Comparison of ENCODE assay signal across 1 cellular context in genomic region chr20:1503564-1504227, GRCh38.
TF ChIP-seq lines count a peak whose summit lies in the region.

No MANE protein-coding gene starts in this region.

TF ChIP-seq in HepG2, 621 proteins besides CTCF, POLR2A, EP300 and RAD21 (continued from another document and continues in another):
- TF ChIP-seq ZNF766 (CRISPR knock-in tag; IDR thresholded peaks at IDR 0.05; ENCODE audit: borderline replicate concordance) (no peak), PCBP2 (optimal IDR thresholded peaks at IDR 0.05; ENCODE audit: low read depth, low read length, poor library complexity, severe bottlenecking) (no peak), RFXANK (CRISPR knock-in tag; IDR thresholded peaks at IDR 0.05) (no peak), ZMYM4 (CRISPR knock-in tag; IDR thresholded peaks at IDR 0.05) (peak; percentile 53), ZNF280B (CRISPR knock-in tag; IDR thresholded peaks at IDR 0.05; ENCODE audit: borderline replicate concordance) (no peak), DMAP1 (CRISPR knock-in tag; IDR thresholded peaks at IDR 0.05) (peak; percentile 55; the same call in 1 of the 2 replicates), ZNF446 (CRISPR knock-in tag; IDR thresholded peaks at IDR 0.05) (no peak), CEBPZ (IDR thresholded peaks at IDR 0.05; ENCODE audit: low read length) (no peak), ZNF331 (CRISPR knock-in tag; IDR thresholded peaks at IDR 0.05) (peak; percentile 88), ATF4 (CRISPR knock-in tag; IDR thresholded peaks at IDR 0.05) (no peak), CREB3 (CRISPR knock-in tag; IDR thresholded peaks at IDR 0.05) (no peak), TERF1 (CRISPR knock-in tag; IDR thresholded peaks at IDR 0.05) (no peak), ZFP36 (IDR thresholded peaks at IDR 0.05; ENCODE audit: borderline replicate concordance, low read depth, low read length, partially characterized antibody) (peak; percentile 57), ZMAT3 (CRISPR knock-in tag; conservative IDR thresholded peaks at IDR 0.05) (no peak), ZSCAN31 (CRISPR knock-in tag; IDR thresholded peaks at IDR 0.05; ENCODE audit: low read depth) (no peak), ZNF576 (CRISPR knock-in tag; IDR thresholded peaks at IDR 0.05) (no peak), ZNF878 (CRISPR knock-in tag; IDR thresholded peaks at IDR 0.05) (no peak), ATRX (CRISPR knock-in tag; IDR thresholded peaks at IDR 0.05; ENCODE audit: borderline replicate concordance) (no peak), ZNF660 (CRISPR knock-in tag; IDR thresholded peaks at IDR 0.05; ENCODE audit: borderline replicate concordance, low read depth) (no peak), GABPA (IDR thresholded peaks at IDR 0.05; ENCODE audit: low read depth, low read length) (no peak), GABPA (CRISPR knock-in tag; IDR thresholded peaks at IDR 0.05; ENCODE audit: low read depth) (peak; percentile 67), NCOA2 (CRISPR knock-in tag; IDR thresholded peaks at IDR 0.05) (peak; percentile 59; the same call in 1 of the 2 replicates), ZSCAN22 (CRISPR knock-in tag; IDR thresholded peaks at IDR 0.05) (no peak), KLF13 (CRISPR knock-in tag; IDR thresholded peaks at IDR 0.05) (no peak), PLRG1 (conservative IDR thresholded peaks at IDR 0.05) (no peak), RARA (CRISPR knock-in tag; IDR thresholded peaks at IDR 0.05) (peak; percentile 29; the same call in 1 of the 2 replicates), ZNF260 (CRISPR knock-in tag; IDR thresholded peaks at IDR 0.05; ENCODE audit: borderline replicate concordance, low read depth) (no peak), TEF (CRISPR knock-in tag; IDR thresholded peaks at IDR 0.05) (no peak), ZNF839 (CRISPR knock-in tag; IDR thresholded peaks at IDR 0.05; ENCODE audit: borderline replicate concordance) (no peak), ZNF124 (CRISPR knock-in tag; IDR thresholded peaks at IDR 0.05) (peak; percentile 72; the same call in 1 of the 2 replicates), HIVEP1 (CRISPR knock-in tag; IDR thresholded peaks at IDR 0.05) (no peak), ZNF580 (CRISPR knock-in tag; IDR thresholded peaks at IDR 0.05; ENCODE audit: borderline replicate concordance, low read depth) (peak; percentile 56; the same call in 1 of the 2 replicates), ZSCAN29 (CRISPR knock-in tag; conservative IDR thresholded peaks at IDR 0.05) (no peak), ZBTB42 (CRISPR knock-in tag; IDR thresholded peaks at IDR 0.05) (no peak), SRY (CRISPR knock-in tag; IDR thresholded peaks at IDR 0.05) (no peak), ZBTB43 (CRISPR knock-in tag; conservative IDR thresholded peaks at IDR 0.05) (no peak), ZNF724P (CRISPR knock-in tag; IDR thresholded peaks at IDR 0.05; ENCODE audit: borderline replicate concordance) (no peak), ATF2 (CRISPR knock-in tag; IDR thresholded peaks at IDR 0.05) (peak; percentile 75; the same call in 1 of the 2 replicates), ZZZ3 (CRISPR knock-in tag; IDR thresholded peaks at IDR 0.05; ENCODE audit: borderline replicate concordance) (no peak), HMGXB3 (CRISPR knock-in tag; IDR thresholded peaks at IDR 0.05; ENCODE audit: borderline replicate concordance) (no peak), ZC3H4 (CRISPR knock-in tag; IDR thresholded peaks at IDR 0.05; ENCODE audit: borderline replicate concordance) (no peak), BORCS8-MEF2B (CRISPR knock-in tag; IDR thresholded peaks at IDR 0.05) (no peak), JUNB (CRISPR knock-in tag; IDR thresholded peaks at IDR 0.05; ENCODE audit: borderline replicate concordance) (no peak), ZFP41 (CRISPR knock-in tag; IDR thresholded peaks at IDR 0.05; ENCODE audit: borderline replicate concordance) (no peak), ZNF543 (CRISPR knock-in tag; IDR thresholded peaks at IDR 0.05) (no peak), ZNF12 (CRISPR knock-in tag; IDR thresholded peaks at IDR 0.05) (peak; percentile 19; the same call in 1 of the 2 replicates), MTA3 (CRISPR knock-in tag; IDR thresholded peaks at IDR 0.05) (no peak), EHMT2 (IDR thresholded peaks at IDR 0.05; ENCODE audit: borderline replicate concordance, low read depth, low read length) (peak; percentile 51; the same call in 1 of the 2 replicates), ZBTB2 (CRISPR knock-in tag; IDR thresholded peaks at IDR 0.05; ENCODE audit: low read depth) (no peak)
